In the genomic region with DNA sequence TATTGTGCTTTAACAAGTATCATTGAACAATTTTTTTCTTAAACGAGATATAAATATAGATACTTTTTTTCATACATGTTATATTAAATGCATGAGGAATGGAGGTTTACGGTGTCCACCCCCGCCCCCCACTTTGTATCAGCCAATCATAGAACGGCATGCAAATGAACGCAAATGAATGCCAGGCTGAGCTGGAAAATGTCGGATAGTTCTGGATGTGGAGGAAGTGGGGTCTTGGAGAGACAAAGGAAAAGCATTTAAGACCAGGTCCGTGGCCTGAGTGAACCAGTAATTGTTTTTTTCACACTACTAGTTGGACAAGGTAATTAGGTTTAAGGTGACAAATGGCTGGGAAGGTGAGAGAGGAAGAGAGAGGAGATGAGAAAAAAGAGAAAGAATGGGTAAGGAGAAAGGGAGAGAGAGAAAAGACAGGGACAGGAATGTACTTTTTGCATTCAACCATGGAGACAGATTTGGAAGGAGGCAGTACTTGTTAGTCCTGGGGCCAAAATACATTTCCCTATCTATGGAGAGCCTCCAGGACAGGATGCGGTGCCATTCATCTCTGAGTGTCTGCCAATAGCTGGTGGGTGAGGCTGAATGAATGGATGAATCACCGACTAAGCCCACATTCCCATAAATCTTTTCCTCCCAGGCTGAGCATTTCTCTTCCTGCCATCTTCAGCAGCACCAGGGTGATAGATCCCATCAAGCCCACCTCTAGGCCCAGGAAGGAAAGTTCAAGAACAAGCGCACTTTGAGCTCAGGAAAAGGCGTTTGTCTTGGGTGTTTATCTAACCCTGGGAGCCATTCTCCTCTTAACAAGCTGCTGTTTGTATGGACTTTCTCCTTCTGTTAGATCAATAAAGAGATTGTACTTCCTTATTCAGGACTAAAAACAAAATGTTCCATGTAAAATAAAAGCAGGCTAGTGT, we compare ENCODE assay signal across 8 cellular contexts. TPM values are rescaled to one million over a fixed set of nuclear protein-coding genes. Genes with fewer than 3 reads are reported as not detected.
DNase-seq lines count a peak whose midpoint lies in the region; FAIRE-seq and TF ChIP-seq lines count a peak whose summit lies in the region.

No MANE protein-coding gene starts in this region.

- no peaks in the 10 kb centered on the region for H3K9me3 Mint-ChIP-seq in osteocyte (ENCODE audit: unreplicated experiment)

- 84% methylated on average over 11 of the region's 11 CpGs for WGBS in esophagus muscularis mucosa

- no peak overlapping the region for H3K4me3 Mint-ChIP-seq in osteocyte (ENCODE audit: unreplicated experiment)

- DNase-seq in H4 (ENCODE audit: low spot score) (peak; percentile 55), RCC 7860 (ENCODE audit: low spot score) (peak; percentile 73), esophagus muscularis mucosa (ENCODE audit: extremely low spot score) (peak; percentile 26), osteocyte (ENCODE audit: extremely low spot score, unreplicated experiment) (no peak), NCI-H446 treated with DMSO at 0.1 percent for 48 hours (lab: John Stamatoyannopoulos, UW) (no peak), SK-N-DZ (ENCODE audit: low spot score) (no peak), GF-D8 (lab: John Stamatoyannopoulos, UW) (no peak), D721Med (ENCODE audit: insufficient read length, low spot score) (no peak)

- H3K4me1 ChIP-seq in esophagus muscularis mucosa: peaks cover 9 to 19% (median 17%) of the 10 kb centered on the region in 4 donors

- no peak overlapping the region for H3K4me3 ChIP-seq in esophagus muscularis mucosa

- H3K36me3 ChIP-seq in esophagus muscularis mucosa: no peaks in the 10 kb centered on the region

- intact Hi-C loops in esophagus muscularis mucosa (cut with DNase I): no loop called here

- H3K9me3 ChIP-seq in esophagus muscularis mucosa: no peaks in the 10 kb centered on the region

- no peak for TF ChIP-seq POLR2A in esophagus muscularis mucosa (IDR thresholded peaks at IDR 0.05; ENCODE audit: low read depth)

- TF ChIP-seq CTCF in esophagus muscularis mucosa (IDR thresholded peaks at IDR 0.05) (no peak), osteocyte (IDR thresholded peaks at IDR 0.05) (no peak), D721Med (IDR thresholded peaks at IDR 0.05; ENCODE audit: insufficient read depth, missing control alignments) (no peak)

- H3K4me1 Mint-ChIP-seq in osteocyte (ENCODE audit: unreplicated experiment): peaks cover 34% of the 10 kb centered on the region

- no peak overlapping the region for H3K27ac ChIP-seq in esophagus muscularis mucosa (replicated peaks in 1 of 4)

- no peaks in the 10 kb centered on the region for H3K27me3 Mint-ChIP-seq in osteocyte (ENCODE audit: unreplicated experiment)

- H3K27me3 ChIP-seq in esophagus muscularis mucosa: peaks cover 0 to 16% (median 0%) of the 10 kb centered on the region in 4 donors

- H3K27ac Mint-ChIP-seq in osteocyte (ENCODE audit: unreplicated experiment): peak overlapping the region; percentile 47

- H3K36me3 Mint-ChIP-seq in osteocyte (ENCODE audit: unreplicated experiment): peaks cover 5% of the 10 kb centered on the region

- TF ChIP-seq EP300 in esophagus muscularis mucosa (IDR thresholded peaks at IDR 0.05): no peak

- FAIRE-seq in RCC 7860 (lab: Jason Lieb, UNC) (peak; percentile 30), D721Med (lab: Jason Lieb, UNC) (no peak)

RNA-seq across cellular contexts. Expression of a gene that starts 1.4 kb away (rescaled TPM):
- 9.9 and 14.9 TPM in 2 replicates for total RNA-seq in H4 (2014; rRNA removed; shearing (Covaris generic))
- total RNA-seq in esophagus muscularis mucosa (1 to 10 TPM; 3.4 to 6.6 (median 5.2) TPM), osteocyte (13.4 and 18.6 TPM in 2 replicates)
- polyA plus RNA-seq in SK-N-DZ (2014; cell fraction: cytosol; rRNA removed): 23.2 and 24.5 TPM in 2 replicates
- polyA plus RNA-seq in SK-N-DZ (2014; cell fraction: nucleus; rRNA removed): 39.4 and 43.3 TPM in 2 replicates

Comparison
In these comparisons a context has a peak if more than half of its experiments do, and no peak if none do; other contexts are left out.
1. DNase-seq: peak in H4 (single experiment), RCC 7860 (single experiment) and esophagus muscularis mucosa (single experiment); none in osteocyte (single experiment), NCI-H446 treated with DMSO at 0.1 percent for 48 hours (single experiment), SK-N-DZ (single experiment), GF-D8 (single experiment) and D721Med (single experiment).